1 cellular context compared by ENCODE assay signal in genomic region chr6:139480356-139480833, GRCh38.
TF ChIP-seq lines count a peak whose summit lies in the region.

No MANE protein-coding gene starts in this region.

TF ChIP-seq in HepG2, 621 proteins besides CTCF, POLR2A, EP300 and RAD21 (continued from another document and continues in another):
- TF ChIP-seq ZNF263 (CRISPR knock-in tag; IDR thresholded peaks at IDR 0.05) (no peak), ZNF512B (CRISPR knock-in tag; IDR thresholded peaks at IDR 0.05; ENCODE audit: borderline replicate concordance) (peak; percentile 79; the same call in 1 of the 2 replicates), ZBTB37 (CRISPR knock-in tag; IDR thresholded peaks at IDR 0.05) (no peak), DMTF1 (CRISPR knock-in tag; IDR thresholded peaks at IDR 0.05) (no peak), KLF9 (CRISPR knock-in tag; IDR thresholded peaks at IDR 0.05; ENCODE audit: low read depth) (no peak), ZNF468 (CRISPR knock-in tag; IDR thresholded peaks at IDR 0.05) (no peak), PITX1 (CRISPR knock-in tag; IDR thresholded peaks at IDR 0.05) (peak; percentile 88), POGK (CRISPR knock-in tag; conservative IDR thresholded peaks at IDR 0.05) (peak; percentile 84), ISL2 (CRISPR knock-in tag; IDR thresholded peaks at IDR 0.05) (peak; percentile 94), ZNF597 (CRISPR knock-in tag; IDR thresholded peaks at IDR 0.05) (no peak), ZNF501 (CRISPR knock-in tag; IDR thresholded peaks at IDR 0.05) (0 out of 2 replicates have a peak, but pooled peaks have one; percentile 21), KDM4B (CRISPR knock-in tag; IDR thresholded peaks at IDR 0.05) (peak; percentile 95), ZBTB25 (CRISPR knock-in tag; IDR thresholded peaks at IDR 0.05) (peak; percentile 84), SP4 (CRISPR knock-in tag; IDR thresholded peaks at IDR 0.05) (no peak), GABPB1 (CRISPR knock-in tag; IDR thresholded peaks at IDR 0.05) (peak; percentile 46; the same call in 1 of the 2 replicates), ZNF75D (CRISPR knock-in tag; IDR thresholded peaks at IDR 0.05; ENCODE audit: borderline replicate concordance) (no peak), ZNF841 (CRISPR knock-in tag; IDR thresholded peaks at IDR 0.05; ENCODE audit: borderline replicate concordance) (no peak), ZNF274 (CRISPR knock-in tag; IDR thresholded peaks at IDR 0.05) (no peak), ZNF383 (CRISPR knock-in tag; IDR thresholded peaks at IDR 0.05; ENCODE audit: borderline replicate concordance) (no peak), PAX8 (CRISPR knock-in tag; IDR thresholded peaks at IDR 0.05; ENCODE audit: borderline replicate concordance) (no peak), ATRX (CRISPR knock-in tag; IDR thresholded peaks at IDR 0.05; ENCODE audit: borderline replicate concordance) (no peak), ZBTB39 (CRISPR knock-in tag; IDR thresholded peaks at IDR 0.05) (no peak), ZSCAN12 (CRISPR knock-in tag; IDR thresholded peaks at IDR 0.05) (no peak), ZNF12 (CRISPR knock-in tag; IDR thresholded peaks at IDR 0.05) (peak; percentile 89; the same call in 1 of the 2 replicates), PPARG (CRISPR knock-in tag; conservative IDR thresholded peaks at IDR 0.05) (peak; percentile 77), ZNF296 (CRISPR knock-in tag; conservative IDR thresholded peaks at IDR 0.05) (no peak), ARID3A (IDR thresholded peaks at IDR 0.05; ENCODE audit: low read depth, low read length) (peak; percentile 61; the same call in 1 of the 2 replicates), MAFF (IDR thresholded peaks at IDR 0.05; ENCODE audit: low read depth, low read length) (peak; percentile 72), THRA (CRISPR knock-in tag; IDR thresholded peaks at IDR 0.05; ENCODE audit: borderline replicate concordance) (peak; percentile 96), KAT2B (IDR thresholded peaks at IDR 0.05; ENCODE audit: borderline replicate concordance, low read depth, low read length) (no peak), ZBTB10 (CRISPR knock-in tag; IDR thresholded peaks at IDR 0.05; ENCODE audit: borderline replicate concordance) (0 out of 2 replicates have a peak, but pooled peaks have one; percentile 60), KLF6 (CRISPR knock-in tag; IDR thresholded peaks at IDR 0.05) (peak; percentile 71; the same call in 1 of the 2 replicates), ZMYM4 (CRISPR knock-in tag; IDR thresholded peaks at IDR 0.05) (peak; percentile 96), SIX4 (CRISPR knock-in tag; IDR thresholded peaks at IDR 0.05) (peak; percentile 94), ATAD3A (CRISPR knock-in tag; IDR thresholded peaks at IDR 0.05) (no peak), ZNF251 (CRISPR knock-in tag; IDR thresholded peaks at IDR 0.05) (no peak), NFKBIZ (CRISPR knock-in tag; IDR thresholded peaks at IDR 0.05) (peak; percentile 97), PHF5A (CRISPR knock-in tag; IDR thresholded peaks at IDR 0.05; ENCODE audit: low read depth, unreplicated experiment) (peak; percentile 63), FOXK1 (CRISPR knock-in tag; IDR thresholded peaks at IDR 0.05; ENCODE audit: borderline replicate concordance, low read depth) (peak; percentile 70; the same call in 1 of the 2 replicates), SKI (IDR thresholded peaks at IDR 0.05; ENCODE audit: partially characterized antibody) (peak; percentile 43), TBL1XR1 (IDR thresholded peaks at IDR 0.05; ENCODE audit: borderline replicate concordance, low read length, partially characterized antibody) (peak; percentile 47)
